1 cellular context compared by ENCODE assay signal in the genomic region with DNA sequence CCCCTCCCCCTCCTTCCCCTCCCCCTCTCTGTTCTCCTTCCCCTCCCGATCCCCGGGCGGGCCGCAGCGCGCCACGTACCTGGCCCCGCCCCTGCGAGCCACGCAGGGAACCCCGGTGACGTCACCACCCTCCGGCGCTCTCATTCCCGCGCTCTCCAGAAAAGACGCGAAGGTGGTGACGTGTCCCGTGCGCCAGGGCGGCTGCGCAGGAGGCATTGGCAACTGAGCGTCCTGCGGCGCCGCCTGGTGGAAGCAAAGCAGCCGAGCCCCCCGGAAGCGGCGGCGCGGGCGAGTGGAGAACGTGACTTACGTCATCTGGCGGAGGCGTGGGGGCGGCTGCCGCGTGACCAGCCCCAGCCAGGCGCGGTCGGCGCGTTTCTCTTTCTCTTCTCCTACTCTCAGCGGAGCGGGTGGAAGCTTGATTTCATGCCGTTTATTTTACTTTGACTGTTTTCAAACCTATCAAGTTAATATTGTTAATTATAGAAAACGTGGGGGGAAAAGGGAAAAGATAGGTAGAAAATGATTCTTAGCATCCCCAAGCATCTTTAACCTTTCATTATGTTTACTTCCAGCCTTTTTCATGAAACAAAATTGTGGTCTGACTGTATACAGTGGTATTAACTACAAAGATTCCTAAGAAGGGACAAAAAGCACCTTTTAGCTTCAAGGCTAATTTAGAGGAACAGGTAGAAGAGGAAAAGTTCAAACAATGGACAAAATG.
TF ChIP-seq lines count a peak whose summit lies in the region.

No MANE protein-coding gene starts in this region.

TF ChIP-seq in HepG2, 621 proteins besides CTCF, POLR2A, EP300 and RAD21 (continued from another document and continues in another):
- peak; percentile 94 for TF ChIP-seq MXD4 (CRISPR knock-in tag; IDR thresholded peaks at IDR 0.05)
- peak; percentile 96 for TF ChIP-seq ZNF136 (CRISPR knock-in tag; IDR thresholded peaks at IDR 0.05; ENCODE audit: low read depth)
- TF ChIP-seq SOX6 (IDR thresholded peaks at IDR 0.05): no peak
- peak; percentile 94 for TF ChIP-seq SOX6 (CRISPR knock-in tag; IDR thresholded peaks at IDR 0.05)
- no peak; the same call in 1 of the 2 replicates for TF ChIP-seq ZNF761 (CRISPR knock-in tag; conservative IDR thresholded peaks at IDR 0.05)
- TF ChIP-seq ZNF883 (CRISPR knock-in tag; IDR thresholded peaks at IDR 0.05; ENCODE audit: not compliant biosample characterization): peak; percentile 86
- no peak for TF ChIP-seq ZNF333 (CRISPR knock-in tag; IDR thresholded peaks at IDR 0.05; ENCODE audit: borderline replicate concordance)
- TF ChIP-seq SP1 (IDR thresholded peaks at IDR 0.05): no peak
- TF ChIP-seq SP1 (CRISPR knock-in tag; IDR thresholded peaks at IDR 0.05): peak; percentile 93
- no peak for TF ChIP-seq SRSF1 (optimal IDR thresholded peaks at IDR 0.05; ENCODE audit: low read depth, low read length)
- no peak for TF ChIP-seq U2AF1 (optimal IDR thresholded peaks at IDR 0.05; ENCODE audit: low read depth, low read length)
- no peak for TF ChIP-seq ZNF75D (CRISPR knock-in tag; IDR thresholded peaks at IDR 0.05; ENCODE audit: borderline replicate concordance)
- peak; percentile 92 for TF ChIP-seq SOX5 (CRISPR knock-in tag; IDR thresholded peaks at IDR 0.05; ENCODE audit: borderline replicate concordance)
- peak; percentile 89 for TF ChIP-seq DNMT3B (CRISPR knock-in tag; conservative IDR thresholded peaks at IDR 0.05)
- TF ChIP-seq YEATS4 (CRISPR knock-in tag; IDR thresholded peaks at IDR 0.05; ENCODE audit: borderline replicate concordance): peak; percentile 100
- TF ChIP-seq SMARCE1 (IDR thresholded peaks at IDR 0.05; ENCODE audit: borderline replicate concordance): no peak
- TF ChIP-seq NCOA5 (CRISPR knock-in tag; IDR thresholded peaks at IDR 0.05): no peak
- peak; percentile 85; the same call in 1 of the 2 replicates for TF ChIP-seq SMAD1 (CRISPR knock-in tag; IDR thresholded peaks at IDR 0.05; ENCODE audit: borderline replicate concordance, low read depth)
- TF ChIP-seq NR2F6 (IDR thresholded peaks at IDR 0.05): no peak
- TF ChIP-seq NR2F6 (CRISPR knock-in tag; IDR thresholded peaks at IDR 0.05): peak; percentile 83
- TF ChIP-seq ZFP1 (CRISPR knock-in tag; IDR thresholded peaks at IDR 0.05): peak; percentile 98
- peak; percentile 63; the same call in 1 of the 2 replicates for TF ChIP-seq NRL (CRISPR knock-in tag; IDR thresholded peaks at IDR 0.05; ENCODE audit: borderline replicate concordance)
- TF ChIP-seq ZNF496 (CRISPR knock-in tag; IDR thresholded peaks at IDR 0.05; ENCODE audit: insufficient replicate concordance): no peak
- peak; percentile 32; the same call in 1 of the 2 replicates for TF ChIP-seq SATB2 (CRISPR knock-in tag; IDR thresholded peaks at IDR 0.05)
- TF ChIP-seq ZNF251 (CRISPR knock-in tag; IDR thresholded peaks at IDR 0.05): no peak
- TF ChIP-seq, protein P1, sequence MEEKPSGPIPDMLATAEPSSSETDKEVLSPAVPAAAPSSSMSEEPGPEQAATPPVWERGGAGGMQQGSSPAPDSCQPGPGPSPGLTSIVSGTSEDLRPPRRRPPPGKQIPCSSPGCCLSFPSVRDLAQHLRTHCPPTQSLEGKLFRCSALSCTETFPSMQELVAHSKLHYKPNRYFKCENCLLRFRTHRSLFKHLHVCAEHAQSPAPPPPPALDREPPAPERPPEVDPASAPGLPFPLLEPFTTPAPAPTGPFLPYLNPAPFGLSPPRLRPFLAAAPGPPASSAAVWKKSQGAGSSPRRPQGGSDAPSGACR (CRISPR knock-in tag; IDR thresholded peaks at IDR 0.05): peak; percentile 100
- TF ChIP-seq HNRNPL (IDR thresholded peaks at IDR 0.05; ENCODE audit: low read depth, low read length): no peak
- no peak for TF ChIP-seq MAFG (CRISPR knock-in tag; IDR thresholded peaks at IDR 0.05)
- TF ChIP-seq ZNF850 (CRISPR knock-in tag; conservative IDR thresholded peaks at IDR 0.05): peak; percentile 15; the same call in 1 of the 2 replicates
- no peak for TF ChIP-seq ZNF777 (CRISPR knock-in tag; IDR thresholded peaks at IDR 0.05)
- TF ChIP-seq ZIK1 (CRISPR knock-in tag; IDR thresholded peaks at IDR 0.05; ENCODE audit: borderline replicate concordance, low read depth): peak; percentile 82
- TF ChIP-seq SKI (IDR thresholded peaks at IDR 0.05; ENCODE audit: partially characterized antibody): peak; percentile 80
- peak; percentile 73; the same call in 1 of the 2 replicates for TF ChIP-seq ZSCAN12 (CRISPR knock-in tag; IDR thresholded peaks at IDR 0.05)
- TF ChIP-seq, protein P2, sequence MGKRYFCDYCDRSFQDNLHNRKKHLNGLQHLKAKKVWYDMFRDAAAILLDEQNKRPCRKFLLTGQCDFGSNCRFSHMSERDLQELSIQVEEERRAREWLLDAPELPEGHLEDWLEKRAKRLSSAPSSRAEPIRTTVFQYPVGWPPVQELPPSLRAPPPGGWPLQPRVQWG (CRISPR knock-in tag; IDR thresholded peaks at IDR 0.05; ENCODE audit: borderline replicate concordance, low read depth): no peak
- TF ChIP-seq ZNF788 (CRISPR knock-in tag; IDR thresholded peaks at IDR 0.05; ENCODE audit: borderline replicate concordance): peak; percentile 98
- no peak for TF ChIP-seq FLYWCH1 (CRISPR knock-in tag; IDR thresholded peaks at IDR 0.05)
- TF ChIP-seq PLRG1 (conservative IDR thresholded peaks at IDR 0.05): no peak
- TF ChIP-seq BRCA1 (CRISPR knock-in tag; IDR thresholded peaks at IDR 0.05): peak; percentile 84; the same call in 1 of the 2 replicates
- peak; percentile 58 for TF ChIP-seq MAZ (IDR thresholded peaks at IDR 0.05; ENCODE audit: borderline replicate concordance, low read depth, low read length)
- peak; percentile 99 for TF ChIP-seq MAZ (CRISPR knock-in tag; IDR thresholded peaks at IDR 0.05; ENCODE audit: low read depth)
- TF ChIP-seq ZNF672 (CRISPR knock-in tag; IDR thresholded peaks at IDR 0.05): peak; percentile 97; the same call in 1 of the 2 replicates
- peak; percentile 86; the same call in 1 of the 2 replicates for TF ChIP-seq ZNF543 (CRISPR knock-in tag; IDR thresholded peaks at IDR 0.05)
- TF ChIP-seq MTF1 (CRISPR knock-in tag; IDR thresholded peaks at IDR 0.05): no peak
- peak; percentile 97 for TF ChIP-seq ZKSCAN8 (CRISPR knock-in tag; IDR thresholded peaks at IDR 0.05; ENCODE audit: borderline replicate concordance)
- no peak for TF ChIP-seq ZNF326 (CRISPR knock-in tag; IDR thresholded peaks at IDR 0.05; ENCODE audit: borderline replicate concordance)
- TF ChIP-seq ZNF607 (CRISPR knock-in tag; IDR thresholded peaks at IDR 0.05; ENCODE audit: borderline replicate concordance): peak; percentile 97
- TF ChIP-seq, protein P3, sequence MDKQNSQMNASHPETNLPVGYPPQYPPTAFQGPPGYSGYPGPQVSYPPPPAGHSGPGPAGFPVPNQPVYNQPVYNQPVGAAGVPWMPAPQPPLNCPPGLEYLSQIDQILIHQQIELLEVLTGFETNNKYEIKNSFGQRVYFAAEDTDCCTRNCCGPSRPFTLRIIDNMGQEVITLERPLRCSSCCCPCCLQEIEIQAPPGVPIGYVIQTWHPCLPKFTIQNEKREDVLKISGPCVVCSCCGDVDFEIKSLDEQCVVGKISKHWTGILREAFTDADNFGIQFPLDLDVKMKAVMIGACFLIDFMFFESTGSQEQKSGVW (CRISPR knock-in tag; IDR thresholded peaks at IDR 0.05; ENCODE audit: borderline replicate concordance): peak; percentile 77; the same call in 1 of the 2 replicates
- peak; percentile 96 for TF ChIP-seq SMAD3 (CRISPR knock-in tag; IDR thresholded peaks at IDR 0.05)
- peak; percentile 87; the same call in 1 of the 2 replicates for TF ChIP-seq ZNF780A (CRISPR knock-in tag; IDR thresholded peaks at IDR 0.05)
- peak; percentile 87; the same call in 1 of the 2 replicates for TF ChIP-seq SNAPC2 (CRISPR knock-in tag; IDR thresholded peaks at IDR 0.05)
- TF ChIP-seq ZFP82 (CRISPR knock-in tag; IDR thresholded peaks at IDR 0.05; ENCODE audit: borderline replicate concordance): no peak; the same call in 1 of the 2 replicates
- 0 out of 2 replicates have a peak, but pooled peaks have one; percentile 84 for TF ChIP-seq ZNF557 (CRISPR knock-in tag; IDR thresholded peaks at IDR 0.05)
- TF ChIP-seq ATF1 (CRISPR knock-in tag; IDR thresholded peaks at IDR 0.05): peak; percentile 96
- TF ChIP-seq, protein P4, sequence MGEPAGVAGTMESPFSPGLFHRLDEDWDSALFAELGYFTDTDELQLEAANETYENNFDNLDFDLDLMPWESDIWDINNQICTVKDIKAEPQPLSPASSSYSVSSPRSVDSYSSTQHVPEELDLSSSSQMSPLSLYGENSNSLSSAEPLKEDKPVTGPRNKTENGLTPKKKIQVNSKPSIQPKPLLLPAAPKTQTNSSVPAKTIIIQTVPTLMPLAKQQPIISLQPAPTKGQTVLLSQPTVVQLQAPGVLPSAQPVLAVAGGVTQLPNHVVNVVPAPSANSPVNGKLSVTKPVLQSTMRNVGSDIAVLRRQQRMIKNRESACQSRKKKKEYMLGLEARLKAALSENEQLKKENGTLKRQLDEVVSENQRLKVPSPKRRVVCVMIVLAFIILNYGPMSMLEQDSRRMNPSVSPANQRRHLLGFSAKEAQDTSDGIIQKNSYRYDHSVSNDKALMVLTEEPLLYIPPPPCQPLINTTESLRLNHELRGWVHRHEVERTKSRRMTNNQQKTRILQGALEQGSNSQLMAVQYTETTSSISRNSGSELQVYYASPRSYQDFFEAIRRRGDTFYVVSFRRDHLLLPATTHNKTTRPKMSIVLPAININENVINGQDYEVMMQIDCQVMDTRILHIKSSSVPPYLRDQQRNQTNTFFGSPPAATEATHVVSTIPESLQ (CRISPR knock-in tag; conservative IDR thresholded peaks at IDR 0.05): no peak
- TF ChIP-seq, protein P5, sequence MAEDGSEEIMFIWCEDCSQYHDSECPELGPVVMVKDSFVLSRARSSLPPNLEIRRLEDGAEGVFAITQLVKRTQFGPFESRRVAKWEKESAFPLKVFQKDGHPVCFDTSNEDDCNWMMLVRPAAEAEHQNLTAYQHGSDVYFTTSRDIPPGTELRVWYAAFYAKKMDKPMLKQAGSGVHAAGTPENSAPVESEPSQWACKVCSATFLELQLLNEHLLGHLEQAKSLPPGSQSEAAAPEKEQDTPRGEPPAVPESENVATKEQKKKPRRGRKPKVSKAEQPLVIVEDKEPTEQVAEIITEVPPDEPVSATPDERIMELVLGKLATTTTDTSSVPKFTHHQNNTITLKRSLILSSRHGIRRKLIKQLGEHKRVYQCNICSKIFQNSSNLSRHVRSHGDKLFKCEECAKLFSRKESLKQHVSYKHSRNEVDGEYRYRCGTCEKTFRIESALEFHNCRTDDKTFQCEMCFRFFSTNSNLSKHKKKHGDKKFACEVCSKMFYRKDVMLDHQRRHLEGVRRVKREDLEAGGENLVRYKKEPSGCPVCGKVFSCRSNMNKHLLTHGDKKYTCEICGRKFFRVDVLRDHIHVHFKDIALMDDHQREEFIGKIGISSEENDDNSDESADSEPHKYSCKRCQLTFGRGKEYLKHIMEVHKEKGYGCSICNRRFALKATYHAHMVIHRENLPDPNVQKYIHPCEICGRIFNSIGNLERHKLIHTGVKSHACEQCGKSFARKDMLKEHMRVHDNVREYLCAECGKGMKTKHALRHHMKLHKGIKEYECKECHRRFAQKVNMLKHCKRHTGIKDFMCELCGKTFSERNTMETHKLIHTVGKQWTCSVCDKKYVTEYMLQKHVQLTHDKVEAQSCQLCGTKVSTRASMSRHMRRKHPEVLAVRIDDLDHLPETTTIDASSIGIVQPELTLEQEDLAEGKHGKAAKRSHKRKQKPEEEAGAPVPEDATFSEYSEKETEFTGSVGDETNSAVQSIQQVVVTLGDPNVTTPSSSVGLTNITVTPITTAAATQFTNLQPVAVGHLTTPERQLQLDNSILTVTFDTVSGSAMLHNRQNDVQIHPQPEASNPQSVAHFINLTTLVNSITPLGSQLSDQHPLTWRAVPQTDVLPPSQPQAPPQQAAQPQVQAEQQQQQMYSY (CRISPR knock-in tag; IDR thresholded peaks at IDR 0.05): no peak; the same call in 1 of the 2 replicates
- TF ChIP-seq ZNF713 (CRISPR knock-in tag; IDR thresholded peaks at IDR 0.05): peak; percentile 77; the same call in 1 of the 2 replicates
- peak; percentile 55 for TF ChIP-seq TAF1 (CRISPR knock-in tag; IDR thresholded peaks at IDR 0.05)
- peak; percentile 95 for TF ChIP-seq CEBPG (CRISPR knock-in tag; IDR thresholded peaks at IDR 0.05)
- TF ChIP-seq, protein P6, sequence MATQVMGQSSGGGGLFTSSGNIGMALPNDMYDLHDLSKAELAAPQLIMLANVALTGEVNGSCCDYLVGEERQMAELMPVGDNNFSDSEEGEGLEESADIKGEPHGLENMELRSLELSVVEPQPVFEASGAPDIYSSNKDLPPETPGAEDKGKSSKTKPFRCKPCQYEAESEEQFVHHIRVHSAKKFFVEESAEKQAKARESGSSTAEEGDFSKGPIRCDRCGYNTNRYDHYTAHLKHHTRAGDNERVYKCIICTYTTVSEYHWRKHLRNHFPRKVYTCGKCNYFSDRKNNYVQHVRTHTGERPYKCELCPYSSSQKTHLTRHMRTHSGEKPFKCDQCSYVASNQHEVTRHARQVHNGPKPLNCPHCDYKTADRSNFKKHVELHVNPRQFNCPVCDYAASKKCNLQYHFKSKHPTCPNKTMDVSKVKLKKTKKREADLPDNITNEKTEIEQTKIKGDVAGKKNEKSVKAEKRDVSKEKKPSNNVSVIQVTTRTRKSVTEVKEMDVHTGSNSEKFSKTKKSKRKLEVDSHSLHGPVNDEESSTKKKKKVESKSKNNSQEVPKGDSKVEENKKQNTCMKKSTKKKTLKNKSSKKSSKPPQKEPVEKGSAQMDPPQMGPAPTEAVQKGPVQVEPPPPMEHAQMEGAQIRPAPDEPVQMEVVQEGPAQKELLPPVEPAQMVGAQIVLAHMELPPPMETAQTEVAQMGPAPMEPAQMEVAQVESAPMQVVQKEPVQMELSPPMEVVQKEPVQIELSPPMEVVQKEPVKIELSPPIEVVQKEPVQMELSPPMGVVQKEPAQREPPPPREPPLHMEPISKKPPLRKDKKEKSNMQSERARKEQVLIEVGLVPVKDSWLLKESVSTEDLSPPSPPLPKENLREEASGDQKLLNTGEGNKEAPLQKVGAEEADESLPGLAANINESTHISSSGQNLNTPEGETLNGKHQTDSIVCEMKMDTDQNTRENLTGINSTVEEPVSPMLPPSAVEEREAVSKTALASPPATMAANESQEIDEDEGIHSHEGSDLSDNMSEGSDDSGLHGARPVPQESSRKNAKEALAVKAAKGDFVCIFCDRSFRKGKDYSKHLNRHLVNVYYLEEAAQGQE (IDR thresholded peaks at IDR 0.05; ENCODE audit: borderline replicate concordance in 1 of 2, low read depth in 1 of 2, low read length in 2 of 2): no peak
- TF ChIP-seq ASH2L (IDR thresholded peaks at IDR 0.05; ENCODE audit: insufficient read length, low read depth, low read length): peak; percentile 47
- peak; percentile 100 for TF ChIP-seq ZNF605 (CRISPR knock-in tag; IDR thresholded peaks at IDR 0.05)
- TF ChIP-seq IKZF4 (CRISPR knock-in tag; IDR thresholded peaks at IDR 0.05; ENCODE audit: borderline replicate concordance, low read depth, not compliant biosample characterization): no peak
- TF ChIP-seq ZNF556 (CRISPR knock-in tag; IDR thresholded peaks at IDR 0.05; ENCODE audit: borderline replicate concordance): peak; percentile 96
- 0 out of 2 replicates have a peak, but pooled peaks have one; percentile 7 for TF ChIP-seq ZNF24 (IDR thresholded peaks at IDR 0.05)
- TF ChIP-seq, protein P7, sequence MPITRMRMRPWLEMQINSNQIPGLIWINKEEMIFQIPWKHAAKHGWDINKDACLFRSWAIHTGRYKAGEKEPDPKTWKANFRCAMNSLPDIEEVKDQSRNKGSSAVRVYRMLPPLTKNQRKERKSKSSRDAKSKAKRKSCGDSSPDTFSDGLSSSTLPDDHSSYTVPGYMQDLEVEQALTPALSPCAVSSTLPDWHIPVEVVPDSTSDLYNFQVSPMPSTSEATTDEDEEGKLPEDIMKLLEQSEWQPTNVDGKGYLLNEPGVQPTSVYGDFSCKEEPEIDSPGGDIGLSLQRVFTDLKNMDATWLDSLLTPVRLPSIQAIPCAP (CRISPR knock-in tag; IDR thresholded peaks at IDR 0.05; ENCODE audit: low read depth): no peak; the same call in none of the 2 replicates
